In the genomic region with DNA sequence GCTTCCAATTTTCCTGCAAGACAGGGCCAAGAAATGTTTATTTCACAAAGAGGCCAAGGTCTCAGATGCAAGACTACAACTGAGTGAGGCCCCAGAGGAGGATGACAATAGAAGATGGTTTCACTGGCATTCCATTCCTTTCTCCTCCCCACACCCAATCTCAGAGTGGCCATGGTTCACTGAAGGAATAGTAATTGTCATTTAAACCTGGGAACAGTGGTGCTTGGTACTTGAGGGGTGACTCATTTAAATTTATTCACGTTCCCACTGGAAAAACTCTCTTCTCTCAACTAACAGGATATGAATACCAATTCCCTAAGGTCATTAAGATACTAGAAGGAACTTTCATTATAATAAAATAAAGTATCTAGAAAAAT, we compare ENCODE assay signal across 10 cellular contexts. TPM values are rescaled to one million over a fixed set of nuclear protein-coding genes. Genes with fewer than 3 reads are reported as not detected.
DNase-seq lines count a peak whose midpoint lies in the region; ATAC-seq and TF ChIP-seq lines count a peak whose summit lies in the region.
"Had no signal": no experiment of that assay in that cellular context is flagged by ENCODE, and none has a peak within 500 bp of the region (broad histone marks: within the 10 kb centered on the region; RNA-seq: fewer than 3 reads in every experiment).

No MANE protein-coding gene starts in this region.

- peak; percentile 12; the same call in 2 of the 3 replicates for ATAC-seq in SK-N-SH treated with all-trans-retinoic acid at 6 μM for 48 hours
- no peak for ATAC-seq in HG02642 (IDR thresholded peaks at IDR 0.05; ENCODE audit: poor library complexity, unreplicated experiment)
- no peak for ATAC-seq in GM19455 (IDR thresholded peaks at IDR 0.05; ENCODE audit: unreplicated experiment)

- TF ChIP-seq CTCF in foreskin fibroblast (IDR thresholded peaks at IDR 0.05; ENCODE audit: low read depth, low read length) (no peak), sigmoid colon (IDR thresholded peaks at IDR 0.05) (no peak)

- WGBS in sigmoid colon, 2 donors, result 73 to 78% methylated on average over 1 of the region's 1 CpG

- DNase-seq in EL (peak; percentile 90), foreskin fibroblast (peak; percentile 76 to 81), sigmoid colon (no peak), putamen (ENCODE audit: low spot score) (no peak), nucleus accumbens (lab: John Stamatoyannopoulos, UW) (no peak)

- TF ChIP-seq EP300 in sigmoid colon (IDR thresholded peaks at IDR 0.05), result no peak

- no peaks in the 10 kb centered on the region for H3K27me3 ChIP-seq in sigmoid colon
- H3K27me3 ChIP-seq: colonic mucosa had no signal

- no peak for TF ChIP-seq POLR2A in sigmoid colon (IDR thresholded peaks at IDR 0.05)

- peak overlapping the region; percentile 32 to 68 (median 59) for H3K27ac ChIP-seq in sigmoid colon
- H3K27ac ChIP-seq: colonic mucosa had no signal

- no peaks in the 10 kb centered on the region for H3K36me3 ChIP-seq in sigmoid colon
- H3K36me3 ChIP-seq: colonic mucosa had no signal

- peaks cover 0 to 34% (median 28%) of the 10 kb centered on the region in 4 donors for H3K4me1 ChIP-seq in sigmoid colon
- H3K4me1 ChIP-seq: colonic mucosa had no signal

- intact Hi-C loops in sigmoid colon (cut with DNase I), result no loop called here

- no peaks in the 10 kb centered on the region for H3K9me3 ChIP-seq in sigmoid colon
- H3K9me3 ChIP-seq: colonic mucosa, mucosa of descending colon had no signal

- no peak overlapping the region for H3K4me3 ChIP-seq in foreskin fibroblast (ENCODE audit: low read depth in 1 of 2, low read length in 2 of 2)
- no peak overlapping the region for H3K4me3 ChIP-seq in sigmoid colon
- H3K4me3 ChIP-seq: colonic mucosa, mucosa of descending colon had no signal

TF ChIP-seq in SK-N-SH treated with all-trans-retinoic acid at 6 μM for 48 hours, 23 proteins besides CTCF, POLR2A, EP300 and RAD21:
- TF ChIP-seq TCF4 (CRISPR knock-in tag; IDR thresholded peaks at IDR 0.05; ENCODE audit: borderline replicate concordance) (no peak), ISL1 (CRISPR knock-in tag; IDR thresholded peaks at IDR 0.05) (no peak), CSRNP3 (CRISPR knock-in tag; IDR thresholded peaks at IDR 0.05) (no peak), OSR1 (CRISPR knock-in tag; IDR thresholded peaks at IDR 0.05) (no peak), CREB5 (CRISPR knock-in tag; IDR thresholded peaks at IDR 0.05; ENCODE audit: low read depth) (no peak), RARB (CRISPR knock-in tag; IDR thresholded peaks at IDR 0.05) (no peak), SNAI2 (CRISPR knock-in tag; IDR thresholded peaks at IDR 0.05) (no peak), ZNF8 (CRISPR knock-in tag; IDR thresholded peaks at IDR 0.05) (no peak), ZC3H10 (CRISPR knock-in tag; IDR thresholded peaks at IDR 0.05) (no peak), PPARA (CRISPR knock-in tag; IDR thresholded peaks at IDR 0.05; ENCODE audit: borderline replicate concordance) (no peak), GLIS3 (CRISPR knock-in tag; IDR thresholded peaks at IDR 0.05) (no peak), ZFP30 (CRISPR knock-in tag; IDR thresholded peaks at IDR 0.05) (no peak), ARNTL (CRISPR knock-in tag; IDR thresholded peaks at IDR 0.05; ENCODE audit: borderline replicate concordance, low read depth) (no peak)
- TF ChIP-seq, protein P1, sequence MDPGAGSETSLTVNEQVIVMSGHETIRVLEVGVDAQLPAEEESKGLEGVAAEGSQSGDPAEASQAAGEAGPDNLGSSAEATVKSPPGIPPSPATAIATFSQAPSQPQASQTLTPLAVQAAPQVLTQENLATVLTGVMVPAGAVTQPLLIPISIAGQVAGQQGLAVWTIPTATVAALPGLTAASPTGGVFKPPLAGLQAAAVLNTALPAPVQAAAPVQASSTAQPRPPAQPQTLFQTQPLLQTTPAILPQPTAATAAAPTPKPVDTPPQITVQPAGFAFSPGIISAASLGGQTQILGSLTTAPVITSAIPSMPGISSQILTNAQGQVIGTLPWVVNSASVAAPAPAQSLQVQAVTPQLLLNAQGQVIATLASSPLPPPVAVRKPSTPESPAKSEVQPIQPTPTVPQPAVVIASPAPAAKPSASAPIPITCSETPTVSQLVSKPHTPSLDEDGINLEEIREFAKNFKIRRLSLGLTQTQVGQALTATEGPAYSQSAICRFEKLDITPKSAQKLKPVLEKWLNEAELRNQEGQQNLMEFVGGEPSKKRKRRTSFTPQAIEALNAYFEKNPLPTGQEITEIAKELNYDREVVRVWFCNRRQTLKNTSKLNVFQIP (CRISPR knock-in tag; IDR thresholded peaks at IDR 0.05; ENCODE audit: borderline replicate concordance, low read depth), result no peak

RNA-seq across cellular contexts. Expression of gene CXCL8, which starts 35.3 kb away (rescaled TPM):
- 1 to 10 TPM in 1 of 4 donors, under 1 TPM in 2, not detected in 1; 0.36 to 3.4 (median 0.66) TPM for total RNA-seq in sigmoid colon
- polyA plus RNA-seq in sigmoid colon, result 100 to 1,000 TPM in 1 of 3 donors, 10 to 100 TPM in 2; 12.6 to 109 (median 13.4) TPM

Comparison
In these comparisons a context has a peak if more than half of its experiments do, and no peak if none do; other contexts are left out.
1. DNase-seq: peak in EL (single experiment) and foreskin fibroblast (2 of 2); none in sigmoid colon (single experiment), putamen (single experiment) and nucleus accumbens (0 of 56).